10 cellular contexts compared by ENCODE assay signal in the genomic region with DNA sequence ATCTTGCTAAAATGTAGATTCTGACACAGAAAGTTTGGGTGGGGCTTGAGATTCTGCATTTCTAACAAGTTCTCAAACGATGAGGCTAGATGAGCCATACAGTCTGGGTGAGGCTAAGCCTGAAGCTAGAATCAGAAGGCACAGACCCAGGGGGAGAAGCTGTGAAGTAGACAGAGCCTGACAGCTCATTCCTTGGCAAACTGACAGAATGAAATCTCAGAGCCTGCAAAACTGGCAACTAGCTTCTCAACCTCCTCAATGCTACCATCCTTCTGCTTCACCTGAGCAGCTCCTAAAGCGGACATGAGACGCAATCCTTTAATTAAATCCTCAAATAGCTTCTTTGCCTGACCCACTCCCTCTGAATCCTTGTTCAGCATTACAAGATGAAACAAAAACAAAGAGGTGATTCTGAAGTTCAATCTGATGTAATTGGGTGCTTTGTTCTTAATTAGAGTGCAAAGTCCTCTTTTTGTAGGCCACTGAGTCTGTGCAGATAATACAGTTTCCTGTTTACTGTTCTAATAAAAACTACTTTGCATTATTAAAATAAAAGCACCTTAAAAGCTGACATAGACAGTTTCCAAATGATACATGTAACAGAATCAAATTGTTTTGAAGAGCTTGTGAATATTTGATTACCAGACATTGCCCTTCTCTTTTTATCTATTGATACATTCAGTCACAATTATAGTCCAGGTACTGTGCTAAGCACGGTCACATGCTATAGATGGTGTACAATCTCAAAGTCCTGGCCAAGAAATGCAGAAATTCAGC.
DNase-seq lines count a peak whose midpoint lies in the region; ATAC-seq and TF ChIP-seq lines count a peak whose summit lies in the region.
"Had no signal": no experiment of that assay in that cellular context is flagged by ENCODE, and none has a peak within 500 bp of the region (broad histone marks: within the 10 kb centered on the region; RNA-seq: fewer than 3 reads in every experiment).

No MANE protein-coding gene starts in this region.

- no peaks in the 10 kb centered on the region for H3K27me3 ChIP-seq in liver (ENCODE audit: control insufficient read depth in 4 of 4, insufficient read depth in 4 of 4, low read length in 3 of 4)
- H3K27me3 ChIP-seq in H7 (ENCODE audit: control insufficient read depth, insufficient read depth, low read length) = no peaks in the 10 kb centered on the region

- H3K9me3 ChIP-seq in liver (ENCODE audit: control insufficient read depth in 4 of 4, low read length in 3 of 4) = peaks cover 2 to 12% (median 4%) of the 10 kb centered on the region in 4 donors

- DNase-seq in AG08395 (ENCODE audit: low spot score) (peak; percentile 66), cerebellum (ENCODE audit: low spot score) (peak; percentile 5), H7 (no peak)
- DNase-seq: effector CD8-positive, alpha-beta T cell; NCI-H2029 had no signal

- H3K36me3 ChIP-seq in liver (ENCODE audit: control insufficient read depth in 4 of 4, insufficient read depth in 3 of 4, low read depth in 1 of 4, low read length in 3 of 4) (no peaks in the 10 kb centered on the region), H7 (replicated peaks; ENCODE audit: control insufficient read depth, insufficient read depth, low read length) (no peaks in the 10 kb centered on the region)

- H3K9ac ChIP-seq in liver (ENCODE audit: low read depth in 1 of 2, low read length in 2 of 2) = no peak overlapping the region

- no peak overlapping the region for H3K27ac ChIP-seq in liver (ENCODE audit: low read depth in 1 of 2, low read length in 2 of 2)

- no peaks in the 10 kb centered on the region for H3K4me1 ChIP-seq in liver (ENCODE audit: control insufficient read depth in 4 of 4, insufficient read depth in 4 of 4, low read length in 3 of 4)

- TF ChIP-seq RAD21 in Ishikawa (IDR thresholded peaks at IDR 0.05; ENCODE audit: low read depth) (no peak), liver (IDR thresholded peaks at IDR 0.05) (no peak)

- H3K4me3 ChIP-seq in liver (ENCODE audit: low read depth in 1 of 3, low read length in 3 of 3) (no peak overlapping the region), H7 (ENCODE audit: insufficient read depth, low read depth, low read length) (no peak overlapping the region)

- WGBS in liver = 78% methylated on average over 4 of the region's 4 CpGs

- no peak for TF ChIP-seq CTCF in liver (IDR thresholded peaks at IDR 0.05; ENCODE audit: low read depth, low read length, missing input control)

- no peak for TF ChIP-seq EP300 in Ishikawa (IDR thresholded peaks at IDR 0.05; ENCODE audit: borderline replicate concordance)

- ATAC-seq in HG03460 (IDR thresholded peaks at IDR 0.05; ENCODE audit: unreplicated experiment) = no peak
- ATAC-seq in HG02840 (IDR thresholded peaks at IDR 0.05; ENCODE audit: low FRiP score, unreplicated experiment) = no peak
- no peak for ATAC-seq in HG03469 (IDR thresholded peaks at IDR 0.05; ENCODE audit: unreplicated experiment)

TF ChIP-seq in Ishikawa, 13 proteins besides CTCF, POLR2A, EP300 and RAD21:
- TF ChIP-seq YY1 (IDR thresholded peaks at IDR 0.05; ENCODE audit: low read depth) (no peak), NFIC (IDR thresholded peaks at IDR 0.05) (0 out of 2 replicates have a peak, but pooled peaks have one; percentile 16), TAF1 (IDR thresholded peaks at IDR 0.05; ENCODE audit: low read depth) (no peak)
- TF ChIP-seq, protein P1, sequence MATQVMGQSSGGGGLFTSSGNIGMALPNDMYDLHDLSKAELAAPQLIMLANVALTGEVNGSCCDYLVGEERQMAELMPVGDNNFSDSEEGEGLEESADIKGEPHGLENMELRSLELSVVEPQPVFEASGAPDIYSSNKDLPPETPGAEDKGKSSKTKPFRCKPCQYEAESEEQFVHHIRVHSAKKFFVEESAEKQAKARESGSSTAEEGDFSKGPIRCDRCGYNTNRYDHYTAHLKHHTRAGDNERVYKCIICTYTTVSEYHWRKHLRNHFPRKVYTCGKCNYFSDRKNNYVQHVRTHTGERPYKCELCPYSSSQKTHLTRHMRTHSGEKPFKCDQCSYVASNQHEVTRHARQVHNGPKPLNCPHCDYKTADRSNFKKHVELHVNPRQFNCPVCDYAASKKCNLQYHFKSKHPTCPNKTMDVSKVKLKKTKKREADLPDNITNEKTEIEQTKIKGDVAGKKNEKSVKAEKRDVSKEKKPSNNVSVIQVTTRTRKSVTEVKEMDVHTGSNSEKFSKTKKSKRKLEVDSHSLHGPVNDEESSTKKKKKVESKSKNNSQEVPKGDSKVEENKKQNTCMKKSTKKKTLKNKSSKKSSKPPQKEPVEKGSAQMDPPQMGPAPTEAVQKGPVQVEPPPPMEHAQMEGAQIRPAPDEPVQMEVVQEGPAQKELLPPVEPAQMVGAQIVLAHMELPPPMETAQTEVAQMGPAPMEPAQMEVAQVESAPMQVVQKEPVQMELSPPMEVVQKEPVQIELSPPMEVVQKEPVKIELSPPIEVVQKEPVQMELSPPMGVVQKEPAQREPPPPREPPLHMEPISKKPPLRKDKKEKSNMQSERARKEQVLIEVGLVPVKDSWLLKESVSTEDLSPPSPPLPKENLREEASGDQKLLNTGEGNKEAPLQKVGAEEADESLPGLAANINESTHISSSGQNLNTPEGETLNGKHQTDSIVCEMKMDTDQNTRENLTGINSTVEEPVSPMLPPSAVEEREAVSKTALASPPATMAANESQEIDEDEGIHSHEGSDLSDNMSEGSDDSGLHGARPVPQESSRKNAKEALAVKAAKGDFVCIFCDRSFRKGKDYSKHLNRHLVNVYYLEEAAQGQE (IDR thresholded peaks at IDR 0.05; ENCODE audit: low read depth) = no peak
TF ChIP-seq in Ishikawa: peak in this region for 1.

TF ChIP-seq in liver, 16 proteins besides CTCF, POLR2A, EP300 and RAD21:
- TF ChIP-seq TAF1 (conservative IDR thresholded peaks at IDR 0.05) = no peak
- peak; percentile 7 to 39 for TF ChIP-seq HNF4A (conservative IDR thresholded peaks at IDR 0.05)
